9 cellular contexts compared by ENCODE assay signal in the genomic region with DNA sequence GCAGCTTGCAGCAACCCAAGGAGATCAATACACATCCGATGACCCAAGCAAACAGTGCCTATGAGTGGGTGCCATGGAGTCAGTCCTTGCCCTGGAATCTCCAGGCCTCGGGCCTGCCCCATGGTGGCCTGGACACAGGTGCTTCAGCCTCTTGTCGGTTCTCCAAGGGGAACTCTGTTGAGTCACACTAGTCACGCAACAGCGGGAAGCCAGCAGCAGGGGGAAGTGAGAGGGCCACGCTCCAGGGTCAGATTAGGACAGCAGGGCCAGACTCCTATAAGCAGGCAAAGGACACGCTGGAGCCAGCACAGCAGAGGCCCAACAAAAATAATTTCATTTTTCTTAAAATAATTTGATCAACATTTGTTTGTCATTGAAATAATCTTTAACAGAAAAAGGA. TPM values are rescaled to one million over a fixed set of nuclear protein-coding genes. Genes with fewer than 3 reads are reported as not detected.
DNase-seq lines count a peak whose midpoint lies in the region; ATAC-seq and TF ChIP-seq lines count a peak whose summit lies in the region.
"Had no signal": no experiment of that assay in that cellular context is flagged by ENCODE, and none has a peak within 500 bp of the region (broad histone marks: within the 10 kb centered on the region; RNA-seq: fewer than 3 reads in every experiment).

No MANE protein-coding gene starts in this region.

- H3K9me3 ChIP-seq in psoas muscle, result no peaks in the 10 kb centered on the region

- H3K36me3 Mint-ChIP-seq in Calu3 (ENCODE audit: insufficient read depth, unreplicated experiment), result peaks cover 4% of the 10 kb centered on the region

- CTCF ChIA-PET in Calu3 (lab: Charles Lee), result no interaction called here

- TF ChIP-seq CTCF in Calu3 (IDR thresholded peaks at IDR 0.05; ENCODE audit: unreplicated experiment), result no peak
- TF ChIP-seq CTCF in epithelial cell of esophagus (IDR thresholded peaks at IDR 0.05; ENCODE audit: insufficient read depth, low read depth, low read length, missing control alignments), result no peak
- TF ChIP-seq CTCF in psoas muscle (IDR thresholded peaks at IDR 0.05), result no peak

- intact Hi-C loops in Calu3 (cut with micrococcal nuclease; ENCODE audit: unreplicated experiment) (no loop called here), psoas muscle (cut with DNase I) (no loop called here)

- peak; percentile 65 for ATAC-seq in GM21723 (IDR thresholded peaks at IDR 0.05; ENCODE audit: unreplicated experiment)
- peak; percentile 88 to 91 (median 90) for ATAC-seq in psoas muscle

- H3K27ac Mint-ChIP-seq in Calu3 (ENCODE audit: unreplicated experiment), result no peak overlapping the region
- H3K27ac Mint-ChIP-seq: activated naive CD8-positive, alpha-beta T cell treated with anti-CD3 and anti-CD28 coated beads, Interleukin-2, amount 10 ng/mL, durations not matched to agents 7 days and 5 days had no signal

- H3K4me1 Mint-ChIP-seq in Calu3 (ENCODE audit: low read depth, unreplicated experiment), result peaks cover 8% of the 10 kb centered on the region

- H3K27ac ChIP-seq in psoas muscle, result peak overlapping the region; percentile 83

- no peak overlapping the region for H3K4me3 Mint-ChIP-seq in Calu3 (ENCODE audit: low read depth, unreplicated experiment)
- H3K4me3 Mint-ChIP-seq: activated naive CD8-positive, alpha-beta T cell treated with anti-CD3 and anti-CD28 coated beads, Interleukin-2, amount 10 ng/mL, durations not matched to agents 7 days and 5 days had no signal

- no peaks in the 10 kb centered on the region for H3K36me3 ChIP-seq in psoas muscle (ENCODE audit: insufficient read depth in 1 of 2, low read depth in 1 of 2)

- no peaks in the 10 kb centered on the region for H3K27me3 ChIP-seq in psoas muscle (ENCODE audit: insufficient read depth in 3 of 3, low read length in 2 of 3)

- DNase-seq in Calu3, result peak; percentile 52
- peak; percentile 54 for DNase-seq in NCI-H510A treated with DMSO at 0.1 percent for 48 hours (lab: John Stamatoyannopoulos, UW)
- DNase-seq in epithelial cell of esophagus (ENCODE audit: low read depth), result peak; percentile 20
- DNase-seq in psoas muscle, result peak; percentile 82 to 90
- no peak for DNase-seq in 8988T
- DNase-seq in SW 1271 (lab: John Stamatoyannopoulos, UW), result no peak
- DNase-seq in mesenteric fat pad (ENCODE audit: low spot score), result no peak
- DNase-seq: activated naive CD8-positive, alpha-beta T cell treated with anti-CD3 and anti-CD28 coated beads, Interleukin-2, amount 10 ng/mL, durations not matched to agents 7 days and 5 days had no signal

- H3K4me3 ChIP-seq in epithelial cell of esophagus (ENCODE audit: low read length) (no peak overlapping the region), psoas muscle (no peak overlapping the region)

- BruUV-seq in Calu3 (replicated peaks; lab: Mats Ljungman, UMichigan), result no TSS peak

- WGBS in psoas muscle, 3 donors, result 15 to 23% (median 16%) methylated on average over 7 of the region's 7 CpGs

- peaks cover 31% of the 10 kb centered on the region for H3K4me1 ChIP-seq in psoas muscle

- H3K9me3 Mint-ChIP-seq in Calu3 (ENCODE audit: low read depth, unreplicated experiment), result no peaks in the 10 kb centered on the region
- H3K9me3 Mint-ChIP-seq: activated naive CD8-positive, alpha-beta T cell treated with anti-CD3 and anti-CD28 coated beads, Interleukin-2, amount 10 ng/mL, durations not matched to agents 7 days and 5 days had no signal

- no peaks in the 10 kb centered on the region for H3K27me3 Mint-ChIP-seq in Calu3 (ENCODE audit: unreplicated experiment)

RNA-seq across cellular contexts. Expression of a gene that starts 16.6 kb away (rescaled TPM):
- total RNA-seq in Calu3 (2022) (12.8 and 13.6 TPM in 2 replicates), psoas muscle (10 to 100 TPM in 1 of 4 donors, 1 to 10 TPM in 3; 1.4 to 18.4 (median 2.6) TPM), mesenteric fat pad (11.8 TPM)
- polyA plus RNA-seq in psoas muscle, result 1 to 10 TPM; 2.1 to 2.3 (median 2.2) TPM

RNA-seq across cellular contexts. Expression of a gene that starts 57.0 kb away (rescaled TPM):
- total RNA-seq in Calu3 (2022), result not detected in 2 replicates
- total RNA-seq in psoas muscle, result under 1 TPM in 3 of 4 donors, not detected in 1; 0.17 to 0.54 (median 0.24) TPM
- polyA plus RNA-seq in psoas muscle, result under 1 TPM in 2 of 3 donors, not detected in 1; 0.08 to 0.13 TPM
- total RNA-seq in mesenteric fat pad, result 2.2 TPM
- total RNA-seq: activated naive CD8-positive, alpha-beta T cell treated with anti-CD3 and anti-CD28 coated beads, Interleukin-2, amount 10 ng/mL, durations not matched to agents 7 days and 5 days had no signal

Comparison
In these comparisons a context has a peak if more than half of its experiments do, and no peak if none do; other contexts are left out.
1. DNase-seq: peak in Calu3 (single experiment), NCI-H510A treated with DMSO at 0.1 percent for 48 hours (single experiment), epithelial cell of esophagus (single experiment) and psoas muscle (2 of 2); none in 8988T (single experiment), SW 1271 (0 of 2) and mesenteric fat pad (single experiment).